Comparison of ENCODE assay signal across 1 cellular context in genomic region chr7:116626886-116627285, GRCh38.
TF ChIP-seq lines count a peak whose summit lies in the region.

No MANE protein-coding gene starts in this region.

TF ChIP-seq in GM23338, 12 proteins besides CTCF, POLR2A, EP300 and RAD21 (continued from another document):
- TF ChIP-seq ZNF462 (CRISPR knock-in tag; IDR thresholded peaks at IDR 0.05) (no peak), JUNB (IDR thresholded peaks at IDR 0.05; ENCODE audit: unreplicated experiment) (no peak), EZH2 (IDR thresholded peaks at IDR 0.05; ENCODE audit: low read depth, unreplicated experiment) (no peak), EZH2phosphoT487 (IDR thresholded peaks at IDR 0.05; ENCODE audit: unreplicated experiment) (no peak)
